31 cellular contexts compared by ENCODE assay signal in genomic region chr3:150911780-150912179, GRCh38. TPM values are rescaled to one million over a fixed set of nuclear protein-coding genes. Genes with fewer than 3 reads are reported as not detected.
"Had no signal": no experiment of that assay in that cellular context is flagged by ENCODE, and none has a peak within 500 bp of the region (broad histone marks: within the 10 kb centered on the region; RNA-seq: fewer than 3 reads in every experiment).

No MANE protein-coding gene starts in this region.

- H3K27me3 ChIP-seq: right atrium auricular region, spleen, tibial artery, upper lobe of right lung had no signal

- H3K4me3 ChIP-seq: right atrium auricular region, spleen, suprapubic skin, tibial artery, upper lobe of right lung had no signal

- H3K9me3 ChIP-seq: right atrium auricular region, spleen, suprapubic skin, tibial artery, upper lobe of right lung had no signal

- FAIRE-seq: astrocyte, keratinocyte had no signal

- H3K27ac ChIP-seq: brain microvascular endothelial cell, right atrium auricular region, spleen, suprapubic skin, tibial artery, upper lobe of right lung had no signal

- DNase-seq: activated CD4-positive, alpha-beta T cell treated with anti-CD3 and anti-CD28 coated beads for 1 hour; activated CD4-positive, alpha-beta T cell treated with anti-CD3 and anti-CD28 coated beads, Interleukin-2, amount 50 U/mL, for 1 hour; activated CD8-positive, alpha-beta T cell treated with anti-CD3 and anti-CD28 coated beads for 36 hours; activated gamma-delta T cell treated with Interleukin-2 at 50 U/mL for 16 hours; activated naive CD4-positive, alpha-beta T cell treated with anti-CD3 and anti-CD28 coated beads, Interleukin-2, amount 50 U/mL, for 16 hours; activated T-cell treated with anti-CD3 and anti-CD28 coated beads, Interleukin-2, amount 50 U/mL, for 4 hours; amniotic stem cell; brain microvascular endothelial cell; endodermal cell; foreskin fibroblast; head of caudate nucleus; hippocampal formation; left cardiac atrium; midbrain; spleen; stimulated activated naive CD4-positive, alpha-beta T cell; T1000; tibial artery; upper lobe of right lung had no signal

- H3K36me3 ChIP-seq: brain microvascular endothelial cell, right atrium auricular region, spleen, suprapubic skin, tibial artery, upper lobe of right lung had no signal

- H3K4me1 ChIP-seq: right atrium auricular region, spleen, tibial artery, upper lobe of right lung had no signal

- ATAC-seq: activated CD8-positive, alpha-beta T cell treated with anti-CD3 and anti-CD28 coated beads for 36 hours; activated T-cell treated with anti-CD3 and anti-CD28 coated beads, Interleukin-2, amount 50 U/mL, for 4 hours; activated T-helper 17 cell treated with anti-CD3 and anti-CD28 coated beads, Interleukin-2, amount 50 U/mL, for 72 hours; esophagus mucosa; left cardiac atrium; natural killer cell treated with Interleukin-12 subunit alpha and Interleukin-12 subunit beta and Interleukin-15 and Interleukin-18, amount 100 ng/mL, for 72 hours; upper lobe of right lung; WTC11 had no signal

RNA-seq across cellular contexts. Expression of gene MINDY4B, which starts 6.5 kb away (rescaled TPM):
- total RNA-seq: activated CD8-positive, alpha-beta T cell treated with anti-CD3 and anti-CD28 coated beads for 36 hours; activated T-cell treated with anti-CD3 and anti-CD28 coated beads, Interleukin-2, amount 50 U/mL, for 4 hours; activated T-helper 17 cell treated with anti-CD3 and anti-CD28 coated beads, Interleukin-2, amount 50 U/mL, for 72 hours; astrocyte; cardiac septum; endodermal cell; esophagus mucosa; left cardiac atrium; lower leg skin; natural killer cell treated with Interleukin-12 subunit alpha and Interleukin-12 subunit beta and Interleukin-15 and Interleukin-18, amount 100 ng/mL, for 72 hours; omental fat pad; pulmonary artery endothelial cell; right atrium auricular region; spleen; suprapubic skin; upper lobe of right lung; WTC11 had no signal
- polyA plus RNA-seq: keratinocyte, spleen had no signal
